ENCODE assay signal across 24 cellular contexts in genomic region chr5:40416098-40416497, GRCh38.
"Had no signal": no experiment of that assay in that cellular context is flagged by ENCODE, and none has a peak within 500 bp of the region (broad histone marks: within the 10 kb centered on the region; RNA-seq: fewer than 3 reads in every experiment).

No MANE protein-coding gene starts in this region.

- H3K36me3 ChIP-seq: cardiac muscle cell had no signal

- H3K27ac ChIP-seq: cardiac muscle cell had no signal

- H3K36me3 Mint-ChIP-seq: brain had no signal

- H3K27me3 Mint-ChIP-seq: activated B cell treated with CpG ODN at 0.5 μM for 24 hours; activated CD4-positive, alpha-beta memory T cell treated with anti-CD3 and anti-CD28 coated beads for 36 hours; activated CD4-positive, alpha-beta T cell treated with anti-CD3 and anti-CD28 coated beads, Interleukin-2, amount 10 ng/mL, durations not matched to agents 7 days and 5 days; activated naive CD8-positive, alpha-beta T cell treated with anti-CD3 and anti-CD28 coated beads, Interleukin-2, amount 50 U/mL, for 24 hours had no signal

- DNase-seq: activated B cell treated with CpG ODN at 0.5 μM for 24 hours; activated CD4-positive, alpha-beta memory T cell treated with anti-CD3 and anti-CD28 coated beads for 36 hours; activated CD4-positive, alpha-beta T cell treated with anti-CD3 and anti-CD28 coated beads, Interleukin-2, amount 10 ng/mL, durations not matched to agents 7 days and 5 days; activated CD8-positive, alpha-beta memory T cell treated with anti-CD3 and anti-CD28 coated beads for 24 hours; activated effector memory CD4-positive, alpha-beta T cell treated with anti-CD3 and anti-CD28 coated beads, Interleukin-2, amount 50 U/mL, for 16 hours; activated naive CD4-positive, alpha-beta T cell treated with Interleukin-2 at 50 U/mL for 16 hours; activated naive CD8-positive, alpha-beta T cell treated with anti-CD3 and anti-CD28 coated beads, Interleukin-2, amount 50 U/mL, for 24 hours; activated T-cell treated with anti-CD3 and anti-CD28 coated beads, Interleukin-2, amount 50 U/mL, for 4 hours; amygdala; cerebellar nuclear complex; Karpas-422; NCI-H1105 treated with DMSO at 0.1 percent for 48 hours; NCI-H1436 treated with DMSO at 0.1 percent for 48 hours; NCI-H187; NCI-H2081; NCI-H446; NCI-H524; PC-3; SHP77 treated with DMSO at 0.1 percent for 48 hours; T-helper 2 cell; T1000 had no signal

- H3K4me3 Mint-ChIP-seq: activated B cell treated with CpG ODN at 0.5 μM for 24 hours; activated CD4-positive, alpha-beta memory T cell treated with anti-CD3 and anti-CD28 coated beads for 36 hours; activated CD4-positive, alpha-beta T cell treated with anti-CD3 and anti-CD28 coated beads, Interleukin-2, amount 10 ng/mL, durations not matched to agents 7 days and 5 days; activated naive CD8-positive, alpha-beta T cell treated with anti-CD3 and anti-CD28 coated beads, Interleukin-2, amount 50 U/mL, for 24 hours; activated T-cell treated with anti-CD3 and anti-CD28 coated beads, Interleukin-2, amount 50 U/mL, for 4 hours; brain had no signal

- H3K4me3 ChIP-seq: cardiac muscle cell had no signal

- ATAC-seq: activated naive CD4-positive, alpha-beta T cell treated with anti-CD3 and anti-CD28 coated beads, Interleukin-2, amount 50 U/mL, for 72 hours; activated naive CD8-positive, alpha-beta T cell treated with anti-CD3 and anti-CD28 coated beads, Interleukin-2, amount 50 U/mL, for 24 hours; activated T-cell treated with anti-CD3 and anti-CD28 coated beads, Interleukin-2, amount 50 U/mL, for 4 hours; PC-3 had no signal

- H3K27me3 ChIP-seq: cardiac muscle cell had no signal

- H3K27ac Mint-ChIP-seq: activated B cell treated with CpG ODN at 0.5 μM for 24 hours; activated CD4-positive, alpha-beta memory T cell treated with anti-CD3 and anti-CD28 coated beads for 36 hours; activated CD4-positive, alpha-beta T cell treated with anti-CD3 and anti-CD28 coated beads, Interleukin-2, amount 10 ng/mL, durations not matched to agents 7 days and 5 days; activated naive CD4-positive, alpha-beta T cell treated with anti-CD3 and anti-CD28 coated beads, Interleukin-2, amount 50 U/mL, for 72 hours; activated naive CD8-positive, alpha-beta T cell treated with anti-CD3 and anti-CD28 coated beads, Interleukin-2, amount 50 U/mL, for 24 hours; brain had no signal
